17 cellular contexts compared by ENCODE assay signal in genomic region chr6:34994693-34995092, GRCh38.
A peak's percentile ranks its signal among the peaks of the same experiment; 100 is the strongest.
DNase-seq lines count a peak whose midpoint lies in the region; ATAC-seq, FAIRE-seq and TF ChIP-seq lines count a peak whose summit lies in the region.
"Had no signal": no experiment of that assay in that cellular context is flagged by ENCODE, and none has a peak within 500 bp of the region (broad histone marks: within the 10 kb centered on the region; RNA-seq: fewer than 3 reads in every experiment).

No MANE protein-coding gene starts in this region.

- no peaks in the 10 kb centered on the region for H3K36me3 Mint-ChIP-seq in activated CD8-positive, alpha-beta T cell treated with anti-CD3 and anti-CD28 coated beads, Interleukin-2, amount 10 ng/mL, durations not matched to agents 7 days and 5 days (ENCODE audit: low read depth)
- peaks cover 21% of the 10 kb centered on the region for H3K36me3 Mint-ChIP-seq in activated CD8-positive, alpha-beta T cell treated with anti-CD3 and anti-CD28 coated beads for 36 hours (ENCODE audit: low read depth)
- peaks cover 9% of the 10 kb centered on the region for H3K36me3 Mint-ChIP-seq in T-helper 17 cell (ENCODE audit: low read depth)
- peaks cover 6% of the 10 kb centered on the region for H3K36me3 Mint-ChIP-seq in stimulated activated effector memory CD8-positive, alpha-beta T cell treated with anti-CD3 and anti-CD28 coated beads, Interleukin-12 subunit alpha, Interleukin-12 subunit beta, amount 100 ng/mL, for 72 hours

- H3K4me1 Mint-ChIP-seq in activated CD8-positive, alpha-beta T cell treated with anti-CD3 and anti-CD28 coated beads, Interleukin-2, amount 10 ng/mL, durations not matched to agents 7 days and 5 days (ENCODE audit: low read depth), result no peaks in the 10 kb centered on the region
- H3K4me1 Mint-ChIP-seq in activated CD8-positive, alpha-beta T cell treated with anti-CD3 and anti-CD28 coated beads for 36 hours (ENCODE audit: low read depth), result no peaks in the 10 kb centered on the region
- H3K4me1 Mint-ChIP-seq in T-helper 17 cell, result peaks cover 2% of the 10 kb centered on the region
- H3K4me1 Mint-ChIP-seq in stimulated activated effector memory CD8-positive, alpha-beta T cell treated with anti-CD3 and anti-CD28 coated beads, Interleukin-12 subunit alpha, Interleukin-12 subunit beta, amount 100 ng/mL, for 72 hours, result peaks cover 7% of the 10 kb centered on the region

- TF ChIP-seq CTCF in activated CD8-positive, alpha-beta T cell treated with anti-CD3 and anti-CD28 coated beads for 36 hours (IDR thresholded peaks at IDR 0.05), result no peak
- TF ChIP-seq CTCF in stomach (IDR thresholded peaks at IDR 0.05), result no peak

- CTCF ChIA-PET in activated CD8-positive, alpha-beta T cell treated with anti-CD3 and anti-CD28 coated beads, Interleukin-2, amount 10 ng/mL, durations not matched to agents 7 days and 5 days (lab: Charles Lee), result interaction anchor here (1.0 kb wide), 1 partner anchor 8 kb away, joined by 3 read pairs; no protein-coding TSS in a partner anchor
- CTCF ChIA-PET in activated CD8-positive, alpha-beta T cell treated with anti-CD3 and anti-CD28 coated beads for 36 hours (lab: Charles Lee), result no interaction called here

- DNase-seq in activated CD8-positive, alpha-beta T cell treated with anti-CD3 and anti-CD28 coated beads, Interleukin-2, amount 10 ng/mL, durations not matched to agents 7 days and 5 days, result no peak
- no peak for DNase-seq in activated CD8-positive, alpha-beta T cell treated with anti-CD3 and anti-CD28 coated beads for 36 hours
- DNase-seq in T-helper 17 cell, result no peak
- no peak for DNase-seq in stimulated activated effector memory CD8-positive, alpha-beta T cell treated with anti-CD3 and anti-CD28 coated beads, Interleukin-12 subunit alpha, Interleukin-12 subunit beta, amount 100 ng/mL, for 72 hours (ENCODE audit: low spot score in 2 of 2)
- no peak for DNase-seq in activated CD4-positive, alpha-beta T cell treated with anti-CD3 and anti-CD28 coated beads, Interleukin-2, amount 50 U/mL, for 48 hours
- DNase-seq in H54 (ENCODE audit: insufficient read length, low spot score), result no peak
- no peak for DNase-seq in stomach
- DNase-seq: AML-193, DMS53, GF-D8, HCEC 1CT, HFFc6 had no signal

- H3K27me3 ChIP-seq in stomach, result no peaks in the 10 kb centered on the region
- H3K27me3 ChIP-seq: BLaER1 had no signal

- peaks cover 14 to 77% (median 65%) of the 10 kb centered on the region in 4 donors for H3K36me3 ChIP-seq in stomach

- no peak overlapping the region for H3K4me3 ChIP-seq in stomach
- H3K4me3 ChIP-seq: BLaER1 had no signal

- POLR2A ChIA-PET in activated CD8-positive, alpha-beta T cell treated with anti-CD3 and anti-CD28 coated beads, Interleukin-2, amount 10 ng/mL, durations not matched to agents 7 days and 5 days (lab: Charles Lee), result no interaction called here
- POLR2A ChIA-PET in activated CD8-positive, alpha-beta T cell treated with anti-CD3 and anti-CD28 coated beads for 36 hours (lab: Charles Lee), result no interaction called here

- intact Hi-C loops in activated CD8-positive, alpha-beta T cell treated with anti-CD3 and anti-CD28 coated beads for 36 hours (cut with micrococcal nuclease), result no loop called here
- intact Hi-C loops in stomach (cut with DNase I; ENCODE audit: low total_unique reads), result no loop called here

- no peaks in the 10 kb centered on the region for H3K9me3 Mint-ChIP-seq in activated CD8-positive, alpha-beta T cell treated with anti-CD3 and anti-CD28 coated beads, Interleukin-2, amount 10 ng/mL, durations not matched to agents 7 days and 5 days (ENCODE audit: insufficient read depth)
- H3K9me3 Mint-ChIP-seq in activated CD8-positive, alpha-beta T cell treated with anti-CD3 and anti-CD28 coated beads for 36 hours, result no peaks in the 10 kb centered on the region
- H3K9me3 Mint-ChIP-seq in stimulated activated effector memory CD8-positive, alpha-beta T cell treated with anti-CD3 and anti-CD28 coated beads, Interleukin-12 subunit alpha, Interleukin-12 subunit beta, amount 100 ng/mL, for 72 hours, result no peaks in the 10 kb centered on the region
- H3K9me3 Mint-ChIP-seq: HFFc6 had no signal

- H3K4me1 ChIP-seq in stomach, result peaks cover 0 to 3% (median 0%) of the 10 kb centered on the region in 4 donors

- H3K27ac Mint-ChIP-seq in activated CD8-positive, alpha-beta T cell treated with anti-CD3 and anti-CD28 coated beads, Interleukin-2, amount 10 ng/mL, durations not matched to agents 7 days and 5 days, result no peak overlapping the region
- H3K27ac Mint-ChIP-seq in activated CD8-positive, alpha-beta T cell treated with anti-CD3 and anti-CD28 coated beads for 36 hours, result no peak overlapping the region
- no peak overlapping the region for H3K27ac Mint-ChIP-seq in T-helper 17 cell
- no peak overlapping the region for H3K27ac Mint-ChIP-seq in stimulated activated effector memory CD8-positive, alpha-beta T cell treated with anti-CD3 and anti-CD28 coated beads, Interleukin-12 subunit alpha, Interleukin-12 subunit beta, amount 100 ng/mL, for 72 hours
- H3K27ac Mint-ChIP-seq: HFFc6 had no signal

- H3K4me3 Mint-ChIP-seq in activated CD8-positive, alpha-beta T cell treated with anti-CD3 and anti-CD28 coated beads, Interleukin-2, amount 10 ng/mL, durations not matched to agents 7 days and 5 days, result no peak overlapping the region
- no peak overlapping the region for H3K4me3 Mint-ChIP-seq in activated CD8-positive, alpha-beta T cell treated with anti-CD3 and anti-CD28 coated beads for 36 hours
- H3K4me3 Mint-ChIP-seq in T-helper 17 cell, result no peak overlapping the region
- peak overlapping the region; percentile 15 for H3K4me3 Mint-ChIP-seq in stimulated activated effector memory CD8-positive, alpha-beta T cell treated with anti-CD3 and anti-CD28 coated beads, Interleukin-12 subunit alpha, Interleukin-12 subunit beta, amount 100 ng/mL, for 72 hours
- H3K4me3 Mint-ChIP-seq: HFFc6 had no signal

- no peaks in the 10 kb centered on the region for H3K9me3 ChIP-seq in T-helper 17 cell (ENCODE audit: control insufficient read depth, low read length, poor library complexity, severe bottlenecking)
- no peaks in the 10 kb centered on the region for H3K9me3 ChIP-seq in stomach

- H3K27me3 Mint-ChIP-seq in activated CD8-positive, alpha-beta T cell treated with anti-CD3 and anti-CD28 coated beads, Interleukin-2, amount 10 ng/mL, durations not matched to agents 7 days and 5 days (ENCODE audit: low read depth), result no peaks in the 10 kb centered on the region
- no peaks in the 10 kb centered on the region for H3K27me3 Mint-ChIP-seq in activated CD8-positive, alpha-beta T cell treated with anti-CD3 and anti-CD28 coated beads for 36 hours
- no peaks in the 10 kb centered on the region for H3K27me3 Mint-ChIP-seq in T-helper 17 cell

- H3K27ac ChIP-seq in stomach, result no peak overlapping the region
- H3K27ac ChIP-seq: 22Rv1, BLaER1 had no signal

- 84 to 92% (median 87%) methylated on average over 7 of the region's 7 CpGs for WGBS in stomach, 5 donors

- peak; percentile 33 for ATAC-seq in activated CD8-positive, alpha-beta T cell treated with anti-CD3 and anti-CD28 coated beads, Interleukin-2, amount 10 ng/mL, durations not matched to agents 7 days and 5 days
- no peak for ATAC-seq in activated CD8-positive, alpha-beta T cell treated with anti-CD3 and anti-CD28 coated beads for 36 hours
- ATAC-seq in T-helper 17 cell, result peak; percentile 61
- ATAC-seq in esophagus mucosa, result peak; percentile 51
- ATAC-seq in stimulated activated effector memory CD8-positive, alpha-beta T cell treated with anti-CD3 and anti-CD28 coated beads, Interleukin-12 subunit alpha, Interleukin-12 subunit beta, amount 100 ng/mL, for 72 hours, result peak; percentile 99

- no peak for TF ChIP-seq POLR2A in H54 (IDR thresholded peaks at IDR 0.05; ENCODE audit: low read depth, low read length)
- no peak for TF ChIP-seq POLR2A in stomach (IDR thresholded peaks at IDR 0.05)

- no peak for TF ChIP-seq EP300 in stomach (IDR thresholded peaks at IDR 0.05)

- FAIRE-seq in H54 (lab: Jason Lieb, UNC), result no peak
- FAIRE-seq: GM19239, H1 had no signal
